Comparison of ENCODE assay signal across 1 cellular context in the genomic region with DNA sequence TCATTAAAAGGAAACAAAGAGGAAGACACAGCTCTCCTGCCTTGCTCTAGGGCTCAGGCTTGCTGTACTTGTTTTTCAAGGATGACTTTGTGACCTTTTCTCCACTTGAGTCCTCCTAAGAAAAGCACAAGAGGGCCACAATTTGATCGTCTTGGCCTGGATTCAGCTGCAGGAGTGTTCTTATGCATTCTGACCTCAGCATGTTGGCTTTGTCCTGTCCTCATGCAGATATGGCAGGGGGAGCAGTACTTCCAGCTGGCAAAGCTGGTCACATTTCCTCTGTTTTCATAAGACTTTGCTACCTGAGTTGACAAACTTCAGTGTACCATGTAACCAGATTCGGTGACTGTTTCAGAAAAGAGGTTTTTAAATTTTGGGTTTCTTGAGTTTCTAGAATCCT.
TF ChIP-seq lines count a peak whose summit lies in the region.

No MANE protein-coding gene starts in this region.

TF ChIP-seq in H1, 55 proteins besides CTCF, POLR2A, EP300 and RAD21 (continued from another document):
- TF ChIP-seq SP1 (IDR thresholded peaks at IDR 0.05; ENCODE audit: low read depth, low read length): peak; percentile 66
- TF ChIP-seq TEAD4 (IDR thresholded peaks at IDR 0.05; ENCODE audit: low read depth, low read length): peak; percentile 40; the same call in 1 of the 2 replicates
- 0 out of 2 replicates have a peak, but pooled peaks have one; percentile 23 for TF ChIP-seq YY1 (IDR thresholded peaks at IDR 0.05; ENCODE audit: low read depth, low read length)
- TF ChIP-seq TCF12 (IDR thresholded peaks at IDR 0.05; ENCODE audit: low read depth, low read length): peak; percentile 76; the same call in 1 of the 2 replicates
